ENCODE assay signal across 35 cellular contexts in genomic region chr3:121424549-121424948, GRCh38.
DNase-seq lines count a peak whose midpoint lies in the region; ATAC-seq, FAIRE-seq and TF ChIP-seq lines count a peak whose summit lies in the region.
"Had no signal": no experiment of that assay in that cellular context is flagged by ENCODE, and none has a peak within 500 bp of the region (broad histone marks: within the 10 kb centered on the region; RNA-seq: fewer than 3 reads in every experiment).

No MANE protein-coding gene starts in this region.

- no peaks in the 10 kb centered on the region for H3K9me3 ChIP-seq in HepG2 (ENCODE audit: low read length)
- no peaks in the 10 kb centered on the region for H3K9me3 ChIP-seq in right lobe of liver
- H3K9me3 ChIP-seq in HEK293 (ENCODE audit: control insufficient read depth, insufficient read depth, low read depth, low read length): no peaks in the 10 kb centered on the region
- H3K9me3 ChIP-seq in GM12878 (replicated peaks; ENCODE audit: control insufficient read depth, insufficient read depth, low read length): no peaks in the 10 kb centered on the region
- H3K9me3 ChIP-seq in K562 (replicated peaks; ENCODE audit: control insufficient read depth, insufficient read depth, low read depth, low read length): no peaks in the 10 kb centered on the region
- H3K9me3 ChIP-seq: A549; BE2C; BLaER1; BLaER1 treated with 17β-estradiol and CSF1 and Interleukin-3, amounts not matched to agents 10 nM and 100 nM; Caco-2 had no signal

- no peak for FAIRE-seq in HepG2 (lab: Jason Lieb, UNC)
- no peak for FAIRE-seq in GM12878 (lab: Jason Lieb, UNC)
- no peak for FAIRE-seq in K562 (lab: Jason Lieb, UNC)
- FAIRE-seq: A204.1, A549, D721Med had no signal

- ATAC-seq in HepG2: no peak
- ATAC-seq in right lobe of liver: no peak
- no peak for ATAC-seq in GM12878
- ATAC-seq in K562: no peak
- no peak for ATAC-seq in HG03432 (IDR thresholded peaks at IDR 0.05; ENCODE audit: unreplicated experiment)
- no peak for ATAC-seq in HG02642 (IDR thresholded peaks at IDR 0.05; ENCODE audit: poor library complexity, unreplicated experiment)
- ATAC-seq: A549; CD8-positive, alpha-beta T cell had no signal

- TF ChIP-seq EP300 in HepG2 (IDR thresholded peaks at IDR 0.05; ENCODE audit: low read depth in 2 of 2, low read length in 2 of 2) (no peak), HepG2 (CRISPR knock-in tag; IDR thresholded peaks at IDR 0.05; ENCODE audit: borderline replicate concordance) (no peak), GM12878 (IDR thresholded peaks at IDR 0.05; ENCODE audit: borderline replicate concordance in 1 of 2, control insufficient read depth in 1 of 2, low read depth in 2 of 2, low read length in 2 of 2) (no peak), K562 (IDR thresholded peaks at IDR 0.05; ENCODE audit: low read length) (no peak)

- intact Hi-C loops in HepG2 (cut with micrococcal nuclease; ENCODE audit: unreplicated experiment): no loop called here
- intact Hi-C loops in right lobe of liver (cut with DNase I): no loop called here
- intact Hi-C loops in GM12878 (cut with micrococcal nuclease; ENCODE audit: unreplicated experiment): no loop called here
- intact Hi-C loops in K562 (cut with micrococcal nuclease): no loop called here

- in situ Hi-C loops in HepG2 (cut with HindIII; ENCODE audit: extremely low pct_ligation_motif_present, low pct_unique_long_range_greater_than_20kb): no loop called here
- in situ Hi-C loops in GM12878 (cut with MboI): no loop called here
- in situ Hi-C loops in K562 (cut with MboI): no loop called here

- no peaks in the 10 kb centered on the region for H3K9me1 ChIP-seq in K562 (ENCODE audit: control insufficient read depth, insufficient read depth, low read length)

- TF ChIP-seq POLR2A in HepG2 (IDR thresholded peaks at IDR 0.05; ENCODE audit: insufficient read depth in 1 of 2, low read depth in 2 of 2, low read length in 2 of 2) (no peak), right lobe of liver (IDR thresholded peaks at IDR 0.05) (no peak), GM12878 (IDR thresholded peaks at IDR 0.05; ENCODE audit: low read depth, low read length) (no peak), K562 (conservative IDR thresholded peaks at IDR 0.05) (no peak)

- BruUV-seq in HepG2 (replicated peaks; lab: Mats Ljungman, UMichigan): no TSS peak
- no TSS peak for BruUV-seq in GM12878 (replicated peaks; lab: Mats Ljungman, UMichigan)
- BruUV-seq in K562 (replicated peaks; lab: Mats Ljungman, UMichigan): no TSS peak

- POLR2A ChIA-PET in HepG2 (lab: Yijun Ruan, JAX): no interaction called here
- POLR2A ChIA-PET in HEK293 (lab: Yijun Ruan, JAX): no interaction called here
- POLR2A ChIA-PET in GM12878 (lab: Charles Lee): no interaction called here
- POLR2A ChIA-PET in K562 (lab: Yijun Ruan, JAX): no interaction called here

- no peak for DNase-seq in HepG2 (ENCODE audit: low spot score)
- no peak for DNase-seq in right lobe of liver
- DNase-seq in GM12878 (ENCODE audit: low read depth, low spot score): no peak
- DNase-seq in K562 (ENCODE audit: extremely low read depth in 1 of 4, low spot score in 3 of 4): no peak
- no peak for DNase-seq in hepatic stellate cell (ENCODE audit: low spot score)
- DNase-seq: 8988T; ACHN; AML-193; BE2C; C1 segment of cervical spinal cord; Caco-2; Calu3; CD4-positive, alpha-beta memory T cell; CD4-positive, alpha-beta T cell; CD4-positive, CD25-positive, alpha-beta regulatory T cell; CD8-positive, alpha-beta memory T cell; CD8-positive, alpha-beta T cell; COR-L47; DMS 273 treated with DMSO at 0.1 percent for 48 hours; DMS153; DMS53; DMS79; DMS79 treated with DMSO at 0.1 percent for 48 hours; DND-41; EL had no signal

- H3K4me2 ChIP-seq in HepG2 (ENCODE audit: low read depth, low read length) (no peak overlapping the region), GM12878 (ENCODE audit: control insufficient read depth, insufficient read depth) (no peak overlapping the region), K562 (ENCODE audit: insufficient read depth, low read length) (no peak overlapping the region)
- H3K4me2 ChIP-seq: A549; BLaER1; BLaER1 treated with 17β-estradiol and CSF1 and Interleukin-3, amounts not matched to agents 10 nM and 100 nM had no signal

- no peak overlapping the region for H3K9ac ChIP-seq in HepG2 (ENCODE audit: insufficient read depth, low read depth, low read length)
- no peak overlapping the region for H3K9ac ChIP-seq in GM12878 (ENCODE audit: control insufficient read depth, insufficient read depth, low read length)
- no peak overlapping the region for H3K9ac ChIP-seq in K562 (ENCODE audit: insufficient read depth in 1 of 2, low read depth in 2 of 2, low read length in 2 of 2)
- H3K9ac ChIP-seq: BLaER1; BLaER1 treated with 17β-estradiol and CSF1 and Interleukin-3, amounts not matched to agents 10 nM and 100 nM had no signal

- H3K4me3 ChIP-seq in HepG2 (replicated peaks in 1 of 3; ENCODE audit: insufficient read depth in 1 of 3, low read depth in 2 of 3, low read length in 3 of 3): no peak overlapping the region
- H3K4me3 ChIP-seq in right lobe of liver: no peak overlapping the region
- no peak overlapping the region for H3K4me3 ChIP-seq in HEK293 (ENCODE audit: low read depth, low read length)
- H3K4me3 ChIP-seq in GM12878: no peak overlapping the region
- no peak overlapping the region for H3K4me3 ChIP-seq in K562
- H3K4me3 ChIP-seq: A549; BLaER1; BLaER1 treated with 17β-estradiol and CSF1 and Interleukin-3, amounts not matched to agents 10 nM and 100 nM had no signal

- RAD21 ChIA-PET in GM12878 (lab: Charles Lee; ENCODE audit: unreplicated experiment): no interaction called here

- SMC1A ChIA-PET in GM12878 (lab: Charles Lee; ENCODE audit: uncharacterized antibody, unreplicated experiment): interaction anchor here (1.0 kb wide), 1 partner anchor 11 kb away, joined by 3 read pairs; no protein-coding TSS in a partner anchor

- H3K36me3 ChIP-seq in HepG2 (replicated peaks in 1 of 2; ENCODE audit: control insufficient read depth in 1 of 2, insufficient read depth in 2 of 2, low read length in 2 of 2) (no peaks in the 10 kb centered on the region), right lobe of liver (no peaks in the 10 kb centered on the region), HEK293 (ENCODE audit: control insufficient read depth in 2 of 2, insufficient read depth in 1 of 2, low read length in 2 of 2) (peaks cover 3 to 48% of the 10 kb centered on the region in 2 experiments; a peak in 2 of 3 replicates), GM12878 (ENCODE audit: control insufficient read depth in 2 of 2, insufficient read depth in 2 of 2, low read length in 1 of 2) (no peaks in the 10 kb centered on the region; a peak in 1 of 4 replicates), K562 (ENCODE audit: control insufficient read depth, insufficient read depth, low read length) (peaks cover 30% of the 10 kb centered on the region; the same call in 1 of the 3 replicates)

- H2AFZ ChIP-seq in HepG2 (ENCODE audit: low read length) (no peak overlapping the region), GM12878 (ENCODE audit: control insufficient read depth, low read depth, low read length) (no peak overlapping the region), K562 (ENCODE audit: low read depth, low read length) (no peak overlapping the region)

- CTCF ChIA-PET in HepG2 (lab: Yijun Ruan, JAX; ENCODE audit: low intra/inter-chr PET ratio, low total read pairs): no interaction called here
- CTCF ChIA-PET in HEK293 (lab: Yijun Ruan, JAX): no interaction called here
- CTCF ChIA-PET in GM12878 (lab: Yijun Ruan, JAX): no interaction called here
- CTCF ChIA-PET in K562 (lab: Yijun Ruan, JAX; ENCODE audit: low intra/inter-chr PET ratio): no interaction called here

- TF ChIP-seq RAD21 in HepG2 (CRISPR knock-in tag; IDR thresholded peaks at IDR 0.05) (no peak), GM12878 (IDR thresholded peaks at IDR 0.05; ENCODE audit: insufficient read depth, low read depth, low read length) (no peak), K562 (CRISPR knock-in tag; conservative IDR thresholded peaks at IDR 0.05 in 1 of 2, IDR thresholded peaks at IDR 0.05 in 1 of 2) (no peak)

- H3K79me2 ChIP-seq in HepG2 (ENCODE audit: insufficient read depth, low read length): no peaks in the 10 kb centered on the region
- H3K79me2 ChIP-seq in GM12878 (ENCODE audit: control insufficient read depth, insufficient read depth, low read length): no peaks in the 10 kb centered on the region
- H3K79me2 ChIP-seq in K562 (ENCODE audit: control insufficient read depth, insufficient read depth, low read length): no peaks in the 10 kb centered on the region

- H3K27me3 ChIP-seq in HepG2 (ENCODE audit: control insufficient read depth in 1 of 2, insufficient read depth in 2 of 2, low read length in 2 of 2) (no peaks in the 10 kb centered on the region), right lobe of liver (no peaks in the 10 kb centered on the region), GM12878 (replicated peaks in 1 of 2; ENCODE audit: control insufficient read depth in 2 of 2, insufficient read depth in 2 of 2, low read length in 1 of 2) (no peaks in the 10 kb centered on the region), K562 (ENCODE audit: control insufficient read depth in 2 of 2, insufficient read depth in 2 of 2, low read length in 2 of 2) (no peaks in the 10 kb centered on the region)
- H3K27me3 ChIP-seq: BE2C; BLaER1; BLaER1 treated with 17β-estradiol and CSF1 and Interleukin-3, amounts not matched to agents 10 nM and 100 nM had no signal

- H3K27ac ChIP-seq in HepG2 (ENCODE audit: extremely low read length, insufficient read depth, low read length) (no peak overlapping the region), right lobe of liver (no peak overlapping the region), HEK293 (ENCODE audit: extremely low read depth, low read depth, low read length) (no peak overlapping the region), GM12878 (ENCODE audit: control insufficient read depth, insufficient read depth) (no peak overlapping the region), K562 (ENCODE audit: extremely low read depth, low read depth, low read length) (no peak overlapping the region)
- H3K27ac ChIP-seq: 22Rv1; A549; BLaER1; BLaER1 treated with 17β-estradiol and CSF1 and Interleukin-3, amounts not matched to agents 10 nM and 100 nM; C4-2B had no signal

- H3K4me1 ChIP-seq in HepG2 (ENCODE audit: insufficient read depth, low read length) (no peaks in the 10 kb centered on the region), right lobe of liver (no peaks in the 10 kb centered on the region), HEK293 (ENCODE audit: control insufficient read depth, insufficient read depth, low read length) (no peaks in the 10 kb centered on the region), GM12878 (ENCODE audit: control insufficient read depth, insufficient read depth, low read length) (no peaks in the 10 kb centered on the region), K562 (replicated peaks in 1 of 2; ENCODE audit: control insufficient read depth in 2 of 2, insufficient read depth in 2 of 2, low read length in 2 of 2) (no peaks in the 10 kb centered on the region)
- H3K4me1 ChIP-seq: A549, BE2C, Caco-2 had no signal

- H4K20me1 ChIP-seq in HepG2 (ENCODE audit: insufficient read depth, low read length) (no peaks in the 10 kb centered on the region), GM12878 (ENCODE audit: control insufficient read depth, insufficient read depth) (no peaks in the 10 kb centered on the region), K562 (replicated peaks; ENCODE audit: control insufficient read depth, insufficient read depth, low read length) (no peaks in the 10 kb centered on the region)
- H4K20me1 ChIP-seq: BLaER1; BLaER1 treated with 17β-estradiol and CSF1 and Interleukin-3, amounts not matched to agents 10 nM and 100 nM had no signal

- no peak for TF ChIP-seq CTCF in HepG2 (CRISPR knock-in tag; IDR thresholded peaks at IDR 0.05)
- no peak for TF ChIP-seq CTCF in right lobe of liver (IDR thresholded peaks at IDR 0.05)
- TF ChIP-seq CTCF in HEK293 (tag by site-specific recombination; IDR thresholded peaks at IDR 0.05): no peak
- TF ChIP-seq CTCF in GM12878 (IDR thresholded peaks at IDR 0.05 in 2 of 3, conservative IDR thresholded peaks at IDR 0.05 in 1 of 3; ENCODE audit: control insufficient read depth in 2 of 3, extremely low read depth in 1 of 3, insufficient read depth in 1 of 3, low read depth in 3 of 3, low read length in 3 of 3): no peak
- no peak for TF ChIP-seq CTCF in K562 (IDR thresholded peaks at IDR 0.05 in 2 of 3, conservative IDR thresholded peaks at IDR 0.05 in 1 of 3; ENCODE audit: insufficient read depth in 2 of 3, low read depth in 1 of 3, low read length in 3 of 3)
